ENCODE assay signal across 8 cellular contexts in the genomic region with DNA sequence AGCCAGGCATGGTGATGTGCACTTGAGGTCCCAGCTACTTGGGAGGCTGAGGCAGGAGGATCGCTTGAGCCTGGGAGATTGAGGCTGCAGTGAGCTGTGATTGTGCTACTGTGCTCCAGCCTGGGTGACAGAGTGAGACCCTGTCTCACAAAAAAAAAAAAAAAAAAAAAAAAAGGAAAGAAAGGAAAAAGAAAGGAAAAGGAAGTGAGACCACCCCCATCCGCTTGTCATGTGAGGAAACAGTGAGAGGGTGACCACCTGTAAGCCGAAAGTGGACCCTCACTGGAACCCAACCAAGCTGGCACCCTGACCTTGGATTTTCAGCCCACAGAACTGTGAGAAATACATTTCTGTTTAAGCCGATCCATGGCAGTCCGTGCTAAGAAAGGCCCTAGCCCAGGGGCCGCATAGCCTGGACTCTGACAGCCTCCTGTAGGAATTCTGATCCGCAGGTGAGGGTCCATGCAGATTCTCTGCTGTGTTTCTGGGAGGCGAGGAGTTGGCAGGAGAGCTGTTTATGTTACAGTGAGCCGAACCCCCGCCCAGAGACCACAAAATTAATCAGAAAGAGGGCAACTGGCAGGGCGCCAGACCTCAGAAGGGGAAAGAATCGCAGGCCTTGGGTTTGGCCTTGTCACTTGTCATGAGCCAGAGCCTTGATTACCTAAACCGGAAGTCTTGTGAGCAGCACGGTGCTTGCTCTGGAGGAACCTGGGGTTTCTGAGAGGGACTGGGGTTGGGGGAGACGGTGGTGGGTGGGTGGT.
DNase-seq lines count a peak whose midpoint lies in the region; ATAC-seq lines count a peak whose summit lies in the region.

No MANE protein-coding gene starts in this region.

- peak; percentile 57 for ATAC-seq in HG02642 (IDR thresholded peaks at IDR 0.05; ENCODE audit: poor library complexity, unreplicated experiment)

- H3K27ac ChIP-seq in layer of hippocampus (ENCODE audit: low read depth, low read length) = peak overlapping the region; percentile 71

- peak; percentile 93 for DNase-seq in ELR (ENCODE audit: low read depth)
- DNase-seq in NCI-H2107 (lab: John Stamatoyannopoulos, UW) = peak; percentile 65
- peak; percentile 86 to 91 (median 86) for DNase-seq in activated CD4-positive, CD25-positive, alpha-beta regulatory T cell (lab: John Stamatoyannopoulos, UW)
- DNase-seq in central memory CD4-positive, alpha-beta T cell = peak; percentile 94
- DNase-seq in stimulated activated CD4-positive, alpha-beta T cell treated with anti-CD3 and anti-CD28 coated beads, Interleukin-2, amount 100 ng/mL, for 4 hours (ENCODE audit: low read depth) = peak; percentile 87
- DNase-seq in DMS114 treated with DMSO at 0.1 percent for 48 hours (lab: John Stamatoyannopoulos, UW; ENCODE audit: unreplicated experiment) = no peak

- no peaks in the 10 kb centered on the region for H3K27me3 ChIP-seq in layer of hippocampus (ENCODE audit: control insufficient read depth, insufficient read depth, low read length)
